17 cellular contexts compared by ENCODE assay signal in the genomic region with DNA sequence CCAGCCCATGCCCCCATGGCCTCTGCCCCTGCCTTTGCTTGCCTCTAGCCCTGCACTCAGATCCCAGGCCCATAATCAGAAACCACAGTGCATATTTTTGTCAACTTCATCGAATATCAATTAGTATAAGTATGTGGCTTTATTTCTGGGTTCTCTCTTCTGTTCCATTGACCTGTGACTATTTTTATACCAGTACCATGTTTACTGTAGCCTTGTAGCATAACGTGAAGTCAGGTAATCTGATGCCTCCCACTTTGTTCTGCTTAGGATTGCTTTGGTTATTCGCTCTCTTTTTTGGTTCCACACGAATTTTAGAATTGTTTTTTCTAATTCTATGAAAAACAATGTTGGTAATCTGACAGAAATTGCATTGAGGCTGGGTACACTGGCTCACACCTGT.
"Had no signal": no experiment of that assay in that cellular context is flagged by ENCODE, and none has a peak within 500 bp of the region (broad histone marks: within the 10 kb centered on the region; RNA-seq: fewer than 3 reads in every experiment).

No MANE protein-coding gene starts in this region.

- H3K4me1 ChIP-seq: Peyer's patch had no signal

- H3K27me3 ChIP-seq: MG63, Peyer's patch had no signal

- H3K4me3 Mint-ChIP-seq: activated CD8-positive, alpha-beta T cell treated with anti-CD3 and anti-CD28 coated beads, Interleukin-2, amount 10 ng/mL, durations not matched to agents 7 days and 5 days had no signal

- H3K27ac ChIP-seq: Peyer's patch, WERI-Rb-1 had no signal

- H3K9me3 ChIP-seq: Peyer's patch had no signal

- ATAC-seq: activated CD4-positive, CD25-positive, alpha-beta regulatory T cell treated with anti-CD3 and anti-CD28 coated beads, Interleukin-2, amount 50 U/mL, for 24 hours; activated CD8-positive, alpha-beta T cell treated with anti-CD3 and anti-CD28 coated beads, Interleukin-2, amount 10 ng/mL, durations not matched to agents 7 days and 5 days; activated naive CD4-positive, alpha-beta T cell treated with anti-CD3 and anti-CD28 coated beads, Interleukin-2, amount 50 U/mL, for 72 hours had no signal

- DNase-seq: activated CD4-positive, alpha-beta T cell treated with anti-CD3 and anti-CD28 coated beads for 4 hours; activated CD8-positive, alpha-beta memory T cell treated with anti-CD3 and anti-CD28 coated beads, Interleukin-2, amount 50 U/mL, for 48 hours; activated CD8-positive, alpha-beta T cell treated with anti-CD3 and anti-CD28 coated beads, Interleukin-2, amount 10 ng/mL, durations not matched to agents 7 days and 5 days; activated T-cell treated with anti-CD3 and anti-CD28 coated beads, Interleukin-2, amount 50 U/mL, for 1 hour; MG63; MV-4-11; NCI-H1092 treated with DMSO at 0.1 percent for 48 hours; NCI-H1417 treated with DMSO at 0.1 percent for 48 hours; NCI-H1694; NCI-H2029; NCI-H446; NCI-H524; Peyer's patch; SIG-M5; WERI-Rb-1 had no signal

- H3K27ac Mint-ChIP-seq: activated CD8-positive, alpha-beta T cell treated with anti-CD3 and anti-CD28 coated beads, Interleukin-2, amount 10 ng/mL, durations not matched to agents 7 days and 5 days had no signal

- H3K36me3 ChIP-seq: Peyer's patch, WERI-Rb-1 had no signal

- H3K4me3 ChIP-seq: MG63, Peyer's patch had no signal
